1 cellular context compared by ENCODE assay signal in genomic region chr17:79974786-79975497, GRCh38.
TF ChIP-seq lines count a peak whose summit lies in the region.

No MANE protein-coding gene starts in this region.

TF ChIP-seq in HepG2, 621 proteins besides CTCF, POLR2A, EP300 and RAD21 (continued from another document):
- TF ChIP-seq HNRNPH1 (optimal IDR thresholded peaks at IDR 0.05; ENCODE audit: low read depth, low read length): no peak
- no peak for TF ChIP-seq ZSCAN22 (CRISPR knock-in tag; IDR thresholded peaks at IDR 0.05)
- no peak for TF ChIP-seq FUBP1 (CRISPR knock-in tag; IDR thresholded peaks at IDR 0.05; ENCODE audit: borderline replicate concordance)
- TF ChIP-seq CBX2 (IDR thresholded peaks at IDR 0.05; ENCODE audit: low read depth, low read length): no peak
- TF ChIP-seq CBX2 (CRISPR knock-in tag; IDR thresholded peaks at IDR 0.05; ENCODE audit: low read depth): no peak
- no peak for TF ChIP-seq ZNF629 (CRISPR knock-in tag; conservative IDR thresholded peaks at IDR 0.05)
- no peak for TF ChIP-seq ZNF543 (CRISPR knock-in tag; IDR thresholded peaks at IDR 0.05)
- no peak for TF ChIP-seq SNAI1 (CRISPR knock-in tag; IDR thresholded peaks at IDR 0.05; ENCODE audit: borderline replicate concordance)
- TF ChIP-seq FOXK2 (IDR thresholded peaks at IDR 0.05): no peak
- 0 out of 2 replicates have a peak, but pooled peaks have one; percentile 37 for TF ChIP-seq ZNF788 (CRISPR knock-in tag; IDR thresholded peaks at IDR 0.05; ENCODE audit: borderline replicate concordance)
- no peak for TF ChIP-seq ZNF124 (CRISPR knock-in tag; IDR thresholded peaks at IDR 0.05)
- TF ChIP-seq ZNF547 (CRISPR knock-in tag; IDR thresholded peaks at IDR 0.05): no peak
- TF ChIP-seq YY1 (IDR thresholded peaks at IDR 0.05; ENCODE audit: insufficient read depth, insufficient replicate concordance, low read depth, low read length): peak; percentile 13
- no peak for TF ChIP-seq ELF4 (CRISPR knock-in tag; IDR thresholded peaks at IDR 0.05; ENCODE audit: borderline replicate concordance)
- TF ChIP-seq ZNF180 (CRISPR knock-in tag; IDR thresholded peaks at IDR 0.05; ENCODE audit: borderline replicate concordance, low read depth): no peak
- TF ChIP-seq ZBTB4 (CRISPR knock-in tag; IDR thresholded peaks at IDR 0.05; ENCODE audit: borderline replicate concordance): peak; percentile 74; the same call in 1 of the 2 replicates
- TF ChIP-seq HOXA3 (CRISPR knock-in tag; IDR thresholded peaks at IDR 0.05): peak; percentile 47
- TF ChIP-seq KAT8 (CRISPR knock-in tag; IDR thresholded peaks at IDR 0.05): no peak
- no peak for TF ChIP-seq SPEN (CRISPR knock-in tag; IDR thresholded peaks at IDR 0.05; ENCODE audit: low read depth)
- no peak for TF ChIP-seq ARNTL (CRISPR knock-in tag; IDR thresholded peaks at IDR 0.05)
- TF ChIP-seq MTERF4 (CRISPR knock-in tag; IDR thresholded peaks at IDR 0.05): no peak
- no peak for TF ChIP-seq MEIS1 (CRISPR knock-in tag; IDR thresholded peaks at IDR 0.05; ENCODE audit: borderline replicate concordance)
- TF ChIP-seq PBX2 (CRISPR knock-in tag; IDR thresholded peaks at IDR 0.05): no peak
- no peak for TF ChIP-seq IRX3 (CRISPR knock-in tag; IDR thresholded peaks at IDR 0.05; ENCODE audit: borderline replicate concordance, low read depth)
- peak; percentile 67; the same call in 1 of the 2 replicates for TF ChIP-seq ZNF740 (CRISPR knock-in tag; IDR thresholded peaks at IDR 0.05)
